Comparison of ENCODE assay signal across 23 cellular contexts in genomic region chr12:9034095-9034494, GRCh38.
"Had no signal": no experiment of that assay in that cellular context is flagged by ENCODE, and none has a peak within 500 bp of the region (broad histone marks: within the 10 kb centered on the region; RNA-seq: fewer than 3 reads in every experiment).

No MANE protein-coding gene starts in this region.

- H3K27ac Mint-ChIP-seq: activated naive CD8-positive, alpha-beta T cell treated with anti-CD3 and anti-CD28 coated beads, Interleukin-2, amount 10 ng/mL, durations not matched to agents 7 days and 5 days had no signal

- H3K27me3 Mint-ChIP-seq: activated naive CD8-positive, alpha-beta T cell treated with anti-CD3 and anti-CD28 coated beads, Interleukin-2, amount 10 ng/mL, durations not matched to agents 7 days and 5 days had no signal

- DNase-seq: activated CD4-positive, alpha-beta T cell treated with anti-CD3 and anti-CD28 coated beads for 1 hour; activated CD4-positive, alpha-beta T cell treated with anti-CD3 and anti-CD28 coated beads, Interleukin-2, amount 10 ng/mL, durations not matched to agents 7 days and 5 days; activated CD8-positive, alpha-beta memory T cell treated with anti-CD3 and anti-CD28 coated beads for 24 hours; activated effector memory CD4-positive, alpha-beta T cell treated with anti-CD3 and anti-CD28 coated beads, Interleukin-2, amount 50 U/mL, for 16 hours; activated naive CD4-positive, alpha-beta T cell treated with Interleukin-2 at 50 U/mL for 16 hours; activated naive CD8-positive, alpha-beta T cell treated with anti-CD3 and anti-CD28 coated beads, Interleukin-2, amount 10 ng/mL, durations not matched to agents 7 days and 5 days; aorta; caudate nucleus; MG63; MV-4-11; NCI-H1105; NCI-H1436; NCI-H1694 treated with DMSO at 0.1 percent for 48 hours; NCI-H2029 treated with DMSO at 0.1 percent for 48 hours; NCI-H345; NCI-H510A; NCI-H526 treated with DMSO at 0.1 percent for 48 hours; NCI-H82; Right ventricle myocardium superior; RPMI8226; SJCRH30; SK-N-SH had no signal

- H3K4me3 Mint-ChIP-seq: activated CD4-positive, alpha-beta T cell treated with anti-CD3 and anti-CD28 coated beads, Interleukin-2, amount 10 ng/mL, durations not matched to agents 7 days and 5 days; activated naive CD8-positive, alpha-beta T cell treated with anti-CD3 and anti-CD28 coated beads, Interleukin-2, amount 10 ng/mL, durations not matched to agents 7 days and 5 days; activated T-helper 1 cell treated with anti-CD3 and anti-CD28 coated beads, Interleukin-12 subunit alpha, Interleukin-12 subunit beta, Interleukin-2, Interleukin-4 antibody, amounts not matched to agents 30 ng/mL and 10 ng/mL and 1 ng/mL, durations not matched to agents 14 hours and 24 hours and 36 hours had no signal

- H3K9me3 Mint-ChIP-seq: activated T-helper 1 cell treated with anti-CD3 and anti-CD28 coated beads, Interleukin-12 subunit alpha, Interleukin-12 subunit beta, Interleukin-2, Interleukin-4 antibody, amounts not matched to agents 30 ng/mL and 10 ng/mL and 1 ng/mL, durations not matched to agents 14 hours and 24 hours and 36 hours had no signal
